ENCODE assay signal across 9 cellular contexts in genomic region chr6:3438190-3439167, GRCh38. TPM values are rescaled to one million over a fixed set of nuclear protein-coding genes. Genes with fewer than 3 reads are reported as not detected.
DNase-seq lines count a peak whose midpoint lies in the region; ATAC-seq and TF ChIP-seq lines count a peak whose summit lies in the region.
"Had no signal": no experiment of that assay in that cellular context is flagged by ENCODE, and none has a peak within 500 bp of the region (broad histone marks: within the 10 kb centered on the region; RNA-seq: fewer than 3 reads in every experiment).

No MANE protein-coding gene starts in this region.

- 74 to 81% methylated on average over 23 to 26 of the region's 26 CpGs for WGBS in endodermal cell (ENCODE audit: insufficient coverage in 1 of 2, insufficient read length in 1 of 2), 2 experiments
- WGBS in prostate gland = 45% methylated on average over 26 of the region's 26 CpGs

- H3K9me3 ChIP-seq in endodermal cell (ENCODE audit: control insufficient read depth, low read length) = no peaks in the 10 kb centered on the region
- no peaks in the 10 kb centered on the region for H3K9me3 ChIP-seq in prostate gland
- H3K9me3 ChIP-seq: tibial nerve had no signal

- CTCF ChIA-PET in activated CD8-positive, alpha-beta memory T cell treated with anti-CD3 and anti-CD28 coated beads, Interleukin-2, amount 10 ng/mL, durations not matched to agents 7 days and 5 days (lab: Charles Lee) = interaction anchor here (0.6 to 0.7 kb wide), 2 partner anchors 13 to 45 kb away, joined by 3 read pairs; no protein-coding TSS in a partner anchor

- H3K4me1 Mint-ChIP-seq in endodermal cell = peaks cover 39% of the 10 kb centered on the region
- H3K4me1 Mint-ChIP-seq in activated T-helper 17 cell treated with anti-CD3 and anti-CD28 coated beads, Interleukin-2, amount 50 U/mL, for 72 hours = no peaks in the 10 kb centered on the region
- H3K4me1 Mint-ChIP-seq in activated CD8-positive, alpha-beta memory T cell treated with anti-CD3 and anti-CD28 coated beads, Interleukin-2, amount 10 ng/mL, durations not matched to agents 7 days and 5 days = no peaks in the 10 kb centered on the region

- peak; percentile 81 for DNase-seq in ELR (ENCODE audit: low read depth)
- DNase-seq in NCI-H2171 treated with DMSO at 0.1 percent for 48 hours (lab: John Stamatoyannopoulos, UW) = peak; percentile 99
- peak; percentile 59 for DNase-seq in endodermal cell
- peak; percentile 56 for DNase-seq in prostate gland (ENCODE audit: low spot score)
- no peak for DNase-seq in activated CD8-positive, alpha-beta memory T cell treated with anti-CD3 and anti-CD28 coated beads, Interleukin-2, amount 10 ng/mL, durations not matched to agents 7 days and 5 days
- DNase-seq in activated CD4-positive, CD25-positive, alpha-beta regulatory T cell treated with anti-CD3 and anti-CD28 coated beads, Interleukin-2, amount 50 U/mL, for 72 hours = no peak

- TF ChIP-seq CTCF in endodermal cell (conservative IDR thresholded peaks at IDR 0.05) (no peak), prostate gland (IDR thresholded peaks at IDR 0.05) (no peak)

- no peak overlapping the region for H3K9ac ChIP-seq in endodermal cell (ENCODE audit: extremely low read depth, low read length, poor library complexity, severe bottlenecking)

- intact Hi-C loops in prostate gland (cut with DNase I) = no loop called here

- no peak overlapping the region for H3K4me3 Mint-ChIP-seq in endodermal cell
- H3K4me3 Mint-ChIP-seq in activated T-helper 17 cell treated with anti-CD3 and anti-CD28 coated beads, Interleukin-2, amount 50 U/mL, for 72 hours = no peak overlapping the region
- no peak overlapping the region for H3K4me3 Mint-ChIP-seq in activated CD8-positive, alpha-beta memory T cell treated with anti-CD3 and anti-CD28 coated beads, Interleukin-2, amount 10 ng/mL, durations not matched to agents 7 days and 5 days

- H3K36me3 Mint-ChIP-seq in endodermal cell (ENCODE audit: low read depth) = peaks cover 12% of the 10 kb centered on the region
- no peaks in the 10 kb centered on the region for H3K36me3 Mint-ChIP-seq in activated T-helper 17 cell treated with anti-CD3 and anti-CD28 coated beads, Interleukin-2, amount 50 U/mL, for 72 hours (ENCODE audit: low read depth)
- H3K36me3 Mint-ChIP-seq in activated CD8-positive, alpha-beta memory T cell treated with anti-CD3 and anti-CD28 coated beads, Interleukin-2, amount 10 ng/mL, durations not matched to agents 7 days and 5 days = no peaks in the 10 kb centered on the region

- ATAC-seq in GM18498 (IDR thresholded peaks at IDR 0.05; ENCODE audit: unreplicated experiment) = no peak
- ATAC-seq in activated T-helper 17 cell treated with anti-CD3 and anti-CD28 coated beads, Interleukin-2, amount 50 U/mL, for 72 hours (replicated peaks) = no peak
- no peak for ATAC-seq in activated CD8-positive, alpha-beta memory T cell treated with anti-CD3 and anti-CD28 coated beads, Interleukin-2, amount 10 ng/mL, durations not matched to agents 7 days and 5 days

- H3K27ac ChIP-seq in endodermal cell (ENCODE audit: low read depth, low read length) = no peak overlapping the region
- peak overlapping the region; percentile 39 to 60 for H3K27ac ChIP-seq in prostate gland
- H3K27ac ChIP-seq: tibial nerve had no signal

- H3K4me3 ChIP-seq in endodermal cell (ENCODE audit: low read length) = peak overlapping the region; percentile 53
- H3K4me3 ChIP-seq in prostate gland = no peak overlapping the region
- H3K4me3 ChIP-seq: tibial nerve had no signal

- H3K27me3 ChIP-seq in endodermal cell (ENCODE audit: control insufficient read depth, insufficient read depth, low read length, poor library complexity, severe bottlenecking) (no peaks in the 10 kb centered on the region), prostate gland (replicated peaks; ENCODE audit: insufficient read depth) (no peaks in the 10 kb centered on the region)
- H3K27me3 ChIP-seq: tibial nerve had no signal

- no peak for TF ChIP-seq POLR2A in prostate gland (IDR thresholded peaks at IDR 0.05)

- peaks cover 2% of the 10 kb centered on the region for H3K9me3 Mint-ChIP-seq in endodermal cell
- H3K9me3 Mint-ChIP-seq in activated T-helper 17 cell treated with anti-CD3 and anti-CD28 coated beads, Interleukin-2, amount 50 U/mL, for 72 hours = no peaks in the 10 kb centered on the region
- no peaks in the 10 kb centered on the region for H3K9me3 Mint-ChIP-seq in activated CD8-positive, alpha-beta memory T cell treated with anti-CD3 and anti-CD28 coated beads, Interleukin-2, amount 10 ng/mL, durations not matched to agents 7 days and 5 days (ENCODE audit: low read depth)

- H3K36me3 ChIP-seq in endodermal cell (ENCODE audit: control insufficient read depth, insufficient read depth, low read length) = no peaks in the 10 kb centered on the region
- H3K36me3 ChIP-seq in prostate gland = no peaks in the 10 kb centered on the region
- H3K36me3 ChIP-seq: tibial nerve had no signal

- H3K27me3 Mint-ChIP-seq in endodermal cell (ENCODE audit: insufficient read depth) = no peaks in the 10 kb centered on the region
- H3K27me3 Mint-ChIP-seq in activated T-helper 17 cell treated with anti-CD3 and anti-CD28 coated beads, Interleukin-2, amount 50 U/mL, for 72 hours = no peaks in the 10 kb centered on the region
- peaks cover 13% of the 10 kb centered on the region for H3K27me3 Mint-ChIP-seq in activated CD8-positive, alpha-beta memory T cell treated with anti-CD3 and anti-CD28 coated beads, Interleukin-2, amount 10 ng/mL, durations not matched to agents 7 days and 5 days

- H3K4me1 ChIP-seq in endodermal cell (ENCODE audit: control insufficient read depth, insufficient read depth, low read length) (peaks cover 21% of the 10 kb centered on the region), prostate gland (replicated peaks) (no peaks in the 10 kb centered on the region)
- H3K4me1 ChIP-seq: tibial nerve had no signal

- H3K27ac Mint-ChIP-seq in endodermal cell = peak overlapping the region; percentile 41
- H3K27ac Mint-ChIP-seq in activated T-helper 17 cell treated with anti-CD3 and anti-CD28 coated beads, Interleukin-2, amount 50 U/mL, for 72 hours = no peak overlapping the region
- no peak overlapping the region for H3K27ac Mint-ChIP-seq in activated CD8-positive, alpha-beta memory T cell treated with anti-CD3 and anti-CD28 coated beads, Interleukin-2, amount 10 ng/mL, durations not matched to agents 7 days and 5 days

RNA-seq across cellular contexts. Expression of gene SLC22A23, which starts 18.4 kb away (rescaled TPM):
- total RNA-seq in endodermal cell (10 to 100 TPM; 11.1 to 13.3 TPM), prostate gland (100 to 1,000 TPM in 1 of 2 donors, 10 to 100 TPM in 1; 53.1 to 129 TPM)
- 21.0 TPM for polyA plus RNA-seq in endodermal cell (2013, experiment 1 of 2)
- polyA plus RNA-seq in endodermal cell (2013, experiment 2 of 2) = 18.4 TPM
- under 1 TPM; 0.13 to 0.45 TPM for total RNA-seq in activated T-helper 17 cell treated with anti-CD3 and anti-CD28 coated beads, Interleukin-2, amount 50 U/mL, for 72 hours
- total RNA-seq in activated CD8-positive, alpha-beta memory T cell treated with anti-CD3 and anti-CD28 coated beads, Interleukin-2, amount 10 ng/mL, durations not matched to agents 7 days and 5 days = under 1 TPM; 0.07 to 0.20 TPM

Comparison
In these comparisons a context has a peak if more than half of its experiments do, and no peak if none do; other contexts are left out.
1. DNase-seq: peak in ELR (single experiment), NCI-H2171 treated with DMSO at 0.1 percent for 48 hours (single experiment), endodermal cell (single experiment) and prostate gland (single experiment); none in activated CD8-positive, alpha-beta memory T cell treated with anti-CD3 and anti-CD28 coated beads, Interleukin-2, amount 10 ng/mL, durations not matched to agents 7 days and 5 days (single experiment) and activated CD4-positive, CD25-positive, alpha-beta regulatory T cell treated with anti-CD3 and anti-CD28 coated beads, Interleukin-2, amount 50 U/mL, for 72 hours (single experiment).
2. RNA of gene SLC22A23, which starts 18.4 kb away (total RNA-seq): 53.1 to 129 TPM in prostate gland and 11.1 to 13.3 TPM in endodermal cell; 0.13 to 0.45 TPM in activated T-helper 17 cell treated with anti-CD3 and anti-CD28 coated beads, Interleukin-2, amount 50 U/mL, for 72 hours and 0.07 to 0.20 TPM in activated CD8-positive, alpha-beta memory T cell treated with anti-CD3 and anti-CD28 coated beads, Interleukin-2, amount 10 ng/mL, durations not matched to agents 7 days and 5 days; every median in the first group is over 4 times any median in the second.